ENCODE assay signal across 1 cellular context in the genomic region with DNA sequence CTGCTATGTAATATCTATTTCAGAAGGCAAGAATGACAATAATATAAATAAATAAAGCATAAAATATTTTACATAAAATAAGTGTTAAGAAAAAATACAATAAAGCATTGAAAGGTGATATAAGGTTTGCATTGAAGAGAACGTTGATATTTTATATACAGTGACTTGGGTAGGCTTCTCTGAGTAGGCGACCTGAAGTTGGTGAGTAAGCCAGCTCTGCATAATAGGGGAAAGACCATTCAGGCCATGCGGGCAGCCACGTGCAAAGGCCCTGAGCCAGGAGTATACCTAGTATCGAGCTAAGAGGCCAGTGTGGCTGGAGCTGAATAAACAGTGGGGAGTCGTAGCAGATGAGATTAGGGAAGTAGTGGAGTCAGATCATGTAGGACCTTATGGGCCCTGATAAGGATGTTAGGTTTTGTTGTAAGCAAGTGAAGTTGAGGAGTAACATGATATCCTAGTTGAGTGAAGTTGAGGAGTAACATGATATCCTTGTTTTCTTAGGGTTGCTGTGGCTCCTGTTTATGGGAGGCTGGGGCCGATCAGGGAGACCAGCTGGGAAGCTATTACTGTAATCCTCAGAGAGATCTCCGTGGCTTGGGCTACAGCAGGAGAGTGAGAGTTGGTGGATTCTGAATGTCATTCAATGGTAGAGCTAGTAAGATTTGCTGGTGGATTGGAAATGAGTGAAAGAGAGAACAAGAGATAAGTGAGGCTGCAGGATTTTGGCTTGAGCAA.
TF ChIP-seq lines count a peak whose summit lies in the region.

No MANE protein-coding gene starts in this region.

TF ChIP-seq in K562, 482 proteins besides CTCF, POLR2A, EP300 and RAD21 (continued from another document and continues in another):
- TF ChIP-seq, protein P1, sequence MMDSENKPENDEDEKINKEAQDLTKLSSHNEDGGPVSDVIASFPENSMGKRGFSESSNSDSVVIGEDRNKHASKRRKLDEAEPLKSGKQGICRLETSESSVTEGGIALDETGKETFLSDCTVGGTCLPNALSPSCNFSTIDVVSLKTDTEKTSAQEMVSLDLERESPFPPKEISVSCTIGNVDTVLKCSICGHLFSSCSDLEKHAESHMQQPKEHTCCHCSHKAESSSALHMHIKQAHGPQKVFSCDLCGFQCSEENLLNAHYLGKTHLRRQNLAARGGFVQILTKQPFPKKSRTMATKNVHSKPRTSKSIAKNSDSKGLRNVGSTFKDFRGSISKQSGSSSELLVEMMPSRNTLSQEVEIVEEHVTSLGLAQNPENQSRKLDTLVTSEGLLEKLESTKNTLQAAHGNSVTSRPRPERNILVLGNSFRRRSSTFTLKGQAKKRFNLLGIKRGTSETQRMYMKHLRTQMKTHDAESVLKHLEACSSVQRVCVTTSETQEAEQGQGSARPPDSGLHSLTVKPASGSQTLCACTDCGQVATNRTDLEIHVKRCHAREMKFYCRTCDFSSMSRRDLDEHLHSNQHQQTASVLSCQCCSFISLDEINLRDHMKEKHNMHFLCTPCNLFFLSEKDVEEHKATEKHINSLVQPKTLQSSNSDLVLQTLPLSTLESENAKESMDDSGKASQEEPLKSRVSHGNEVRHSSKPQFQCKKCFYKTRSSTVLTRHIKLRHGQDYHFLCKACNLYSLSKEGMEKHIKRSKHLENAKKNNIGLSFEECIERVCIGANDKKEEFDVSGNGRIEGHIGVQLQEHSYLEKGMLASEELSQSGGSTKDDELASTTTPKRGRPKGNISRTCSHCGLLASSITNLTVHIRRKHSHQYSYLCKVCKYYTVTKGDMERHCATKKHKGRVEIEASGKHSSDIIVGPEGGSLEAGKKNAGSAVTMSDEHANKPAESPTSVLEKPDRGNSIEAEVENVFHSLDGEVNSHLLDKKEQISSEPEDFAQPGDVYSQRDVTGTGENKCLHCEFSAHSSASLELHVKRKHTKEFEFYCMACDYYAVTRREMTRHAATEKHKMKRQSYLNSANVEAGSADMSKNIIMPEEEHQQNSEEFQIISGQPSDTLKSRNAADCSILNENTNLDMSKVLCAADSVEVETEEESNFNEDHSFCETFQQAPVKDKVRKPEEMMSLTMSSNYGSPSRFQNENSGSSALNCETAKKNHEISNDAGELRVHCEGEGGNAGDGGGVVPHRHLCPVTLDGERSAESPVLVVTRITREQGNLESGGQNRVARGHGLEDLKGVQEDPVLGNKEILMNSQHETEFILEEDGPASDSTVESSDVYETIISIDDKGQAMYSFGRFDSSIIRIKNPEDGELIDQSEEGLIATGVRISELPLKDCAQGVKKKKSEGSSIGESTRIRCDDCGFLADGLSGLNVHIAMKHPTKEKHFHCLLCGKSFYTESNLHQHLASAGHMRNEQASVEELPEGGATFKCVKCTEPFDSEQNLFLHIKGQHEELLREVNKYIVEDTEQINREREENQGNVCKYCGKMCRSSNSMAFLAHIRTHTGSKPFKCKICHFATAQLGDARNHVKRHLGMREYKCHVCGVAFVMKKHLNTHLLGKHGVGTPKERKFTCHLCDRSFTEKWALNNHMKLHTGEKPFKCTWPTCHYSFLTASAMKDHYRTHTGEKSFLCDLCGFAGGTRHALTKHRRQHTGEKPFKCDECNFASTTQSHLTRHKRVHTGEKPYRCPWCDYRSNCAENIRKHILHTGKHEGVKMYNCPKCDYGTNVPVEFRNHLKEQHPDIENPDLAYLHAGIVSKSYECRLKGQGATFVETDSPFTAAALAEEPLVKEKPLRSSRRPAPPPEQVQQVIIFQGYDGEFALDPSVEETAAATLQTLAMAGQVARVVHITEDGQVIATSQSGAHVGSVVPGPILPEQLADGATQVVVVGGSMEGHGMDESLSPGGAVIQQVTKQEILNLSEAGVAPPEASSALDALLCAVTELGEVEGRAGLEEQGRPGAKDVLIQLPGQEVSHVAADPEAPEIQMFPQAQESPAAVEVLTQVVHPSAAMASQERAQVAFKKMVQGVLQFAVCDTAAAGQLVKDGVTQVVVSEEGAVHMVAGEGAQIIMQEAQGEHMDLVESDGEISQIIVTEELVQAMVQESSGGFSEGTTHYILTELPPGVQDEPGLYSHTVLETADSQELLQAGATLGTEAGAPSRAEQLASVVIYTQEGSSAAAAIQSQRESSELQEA (IDR thresholded peaks at IDR 0.05; ENCODE audit: low read depth), result no peak
- TF ChIP-seq MAFG (tag; conservative IDR thresholded peaks at IDR 0.05) (peak; percentile 67; the same call in 1 of the 2 replicates), GTF3C2 (IDR thresholded peaks at IDR 0.05; ENCODE audit: borderline replicate concordance, extremely low read depth, insufficient read length) (no peak), GMEB1 (CRISPR knock-in tag; IDR thresholded peaks at IDR 0.05) (no peak), ZSCAN32 (CRISPR knock-in tag; IDR thresholded peaks at IDR 0.05) (no peak), THAP7 (CRISPR knock-in tag; IDR thresholded peaks at IDR 0.05) (no peak), HDAC6 (IDR thresholded peaks at IDR 0.05; ENCODE audit: low read depth, low read length) (no peak), ZFP30 (CRISPR knock-in tag; IDR thresholded peaks at IDR 0.05; ENCODE audit: borderline replicate concordance) (no peak), ZNF512 (tag; IDR thresholded peaks at IDR 0.05) (no peak), SRF (CRISPR knock-in tag; IDR thresholded peaks at IDR 0.05) (peak in 1 of 2 experiments; percentile 59; a peak in 1 of 4 replicates), TAF15 (IDR thresholded peaks at IDR 0.05; ENCODE audit: low read depth, low read length) (no peak), SREBF2 (CRISPR knock-in tag; IDR thresholded peaks at IDR 0.05) (no peak), ZNF224 (CRISPR knock-in tag; IDR thresholded peaks at IDR 0.05) (no peak), NR2F6 (CRISPR knock-in tag; IDR thresholded peaks at IDR 0.05) (no peak), TBL1XR1 (IDR thresholded peaks at IDR 0.05; ENCODE audit: low read length in 2 of 2) (peak; percentile 90 to 96), ETV5 (CRISPR knock-in tag; IDR thresholded peaks at IDR 0.05; ENCODE audit: low read depth) (peak; percentile 78; the same call in 1 of the 2 replicates), CBFA2T2 (conservative IDR thresholded peaks at IDR 0.05) (peak; percentile 99), SMARCA5 (IDR thresholded peaks at IDR 0.05) (peak; percentile 92), HOXB6 (CRISPR knock-in tag; IDR thresholded peaks at IDR 0.05; ENCODE audit: borderline replicate concordance) (no peak), BRD4 (IDR thresholded peaks at IDR 0.05) (no peak; the same call in 1 of the 2 replicates), SAP30 (IDR thresholded peaks at IDR 0.05; ENCODE audit: borderline replicate concordance, insufficient read depth, low read depth, low read length, poor library complexity, severe bottlenecking) (no peak)
- TF ChIP-seq, protein P2, sequence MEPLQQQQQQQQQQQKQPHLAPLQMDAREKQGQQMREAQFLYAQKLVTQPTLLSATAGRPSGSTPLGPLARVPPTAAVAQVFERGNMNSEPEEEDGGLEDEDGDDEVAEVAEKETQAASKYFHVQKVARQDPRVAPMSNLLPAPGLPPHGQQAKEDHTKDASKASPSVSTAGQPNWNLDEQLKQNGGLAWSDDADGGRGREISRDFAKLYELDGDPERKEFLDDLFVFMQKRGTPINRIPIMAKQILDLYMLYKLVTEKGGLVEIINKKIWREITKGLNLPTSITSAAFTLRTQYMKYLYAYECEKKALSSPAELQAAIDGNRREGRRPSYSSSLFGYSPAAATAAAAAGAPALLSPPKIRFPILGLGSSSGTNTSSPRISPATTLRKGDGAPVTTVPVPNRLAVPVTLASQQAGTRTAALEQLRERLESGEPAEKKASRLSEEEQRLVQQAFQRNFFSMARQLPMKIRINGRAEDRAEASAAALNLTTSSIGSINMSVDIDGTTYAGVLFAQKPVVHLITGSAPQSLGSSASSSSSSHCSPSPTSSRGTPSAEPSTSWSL (CRISPR knock-in tag; IDR thresholded peaks at IDR 0.05; ENCODE audit: borderline replicate concordance), result no peak
- TF ChIP-seq, protein P3, sequence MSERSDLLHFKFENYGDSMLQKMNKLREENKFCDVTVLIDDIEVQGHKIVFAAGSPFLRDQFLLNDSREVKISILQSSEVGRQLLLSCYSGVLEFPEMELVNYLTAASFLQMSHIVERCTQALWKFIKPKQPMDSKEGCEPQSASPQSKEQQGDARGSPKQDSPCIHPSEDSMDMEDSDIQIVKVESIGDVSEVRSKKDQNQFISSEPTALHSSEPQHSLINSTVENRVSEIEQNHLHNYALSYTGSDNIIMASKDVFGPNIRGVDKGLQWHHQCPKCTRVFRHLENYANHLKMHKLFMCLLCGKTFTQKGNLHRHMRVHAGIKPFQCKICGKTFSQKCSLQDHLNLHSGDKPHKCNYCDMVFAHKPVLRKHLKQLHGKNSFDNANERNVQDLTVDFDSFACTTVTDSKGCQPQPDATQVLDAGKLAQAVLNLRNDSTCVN (CRISPR knock-in tag; IDR thresholded peaks at IDR 0.05), result no peak
- TF ChIP-seq, protein P4, sequence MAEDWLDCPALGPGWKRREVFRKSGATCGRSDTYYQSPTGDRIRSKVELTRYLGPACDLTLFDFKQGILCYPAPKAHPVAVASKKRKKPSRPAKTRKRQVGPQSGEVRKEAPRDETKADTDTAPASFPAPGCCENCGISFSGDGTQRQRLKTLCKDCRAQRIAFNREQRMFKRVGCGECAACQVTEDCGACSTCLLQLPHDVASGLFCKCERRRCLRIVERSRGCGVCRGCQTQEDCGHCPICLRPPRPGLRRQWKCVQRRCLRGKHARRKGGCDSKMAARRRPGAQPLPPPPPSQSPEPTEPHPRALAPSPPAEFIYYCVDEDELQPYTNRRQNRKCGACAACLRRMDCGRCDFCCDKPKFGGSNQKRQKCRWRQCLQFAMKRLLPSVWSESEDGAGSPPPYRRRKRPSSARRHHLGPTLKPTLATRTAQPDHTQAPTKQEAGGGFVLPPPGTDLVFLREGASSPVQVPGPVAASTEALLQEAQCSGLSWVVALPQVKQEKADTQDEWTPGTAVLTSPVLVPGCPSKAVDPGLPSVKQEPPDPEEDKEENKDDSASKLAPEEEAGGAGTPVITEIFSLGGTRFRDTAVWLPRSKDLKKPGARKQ (CRISPR knock-in tag; IDR thresholded peaks at IDR 0.05), result no peak
- TF ChIP-seq, protein P5, sequence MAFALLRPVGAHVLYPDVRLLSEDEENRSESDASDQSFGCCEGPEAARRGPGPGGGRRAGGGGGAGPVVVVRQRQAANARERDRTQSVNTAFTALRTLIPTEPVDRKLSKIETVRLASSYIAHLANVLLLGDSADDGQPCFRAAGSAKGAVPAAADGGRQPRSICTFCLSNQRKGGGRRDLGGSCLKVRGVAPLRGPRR (CRISPR knock-in tag; IDR thresholded peaks at IDR 0.05), result no peak
- TF ChIP-seq, protein P6, sequence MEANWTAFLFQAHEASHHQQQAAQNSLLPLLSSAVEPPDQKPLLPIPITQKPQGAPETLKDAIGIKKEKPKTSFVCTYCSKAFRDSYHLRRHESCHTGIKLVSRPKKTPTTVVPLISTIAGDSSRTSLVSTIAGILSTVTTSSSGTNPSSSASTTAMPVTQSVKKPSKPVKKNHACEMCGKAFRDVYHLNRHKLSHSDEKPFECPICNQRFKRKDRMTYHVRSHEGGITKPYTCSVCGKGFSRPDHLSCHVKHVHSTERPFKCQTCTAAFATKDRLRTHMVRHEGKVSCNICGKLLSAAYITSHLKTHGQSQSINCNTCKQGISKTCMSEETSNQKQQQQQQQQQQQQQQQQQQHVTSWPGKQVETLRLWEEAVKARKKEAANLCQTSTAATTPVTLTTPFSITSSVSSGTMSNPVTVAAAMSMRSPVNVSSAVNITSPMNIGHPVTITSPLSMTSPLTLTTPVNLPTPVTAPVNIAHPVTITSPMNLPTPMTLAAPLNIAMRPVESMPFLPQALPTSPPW (CRISPR knock-in tag; IDR thresholded peaks at IDR 0.05), result peak; percentile 58
